8 cellular contexts compared by ENCODE assay signal in genomic region chr2:74471332-74472065, GRCh38. TPM values are rescaled to one million over a fixed set of nuclear protein-coding genes. Genes with fewer than 3 reads are reported as not detected.
DNase-seq lines count a peak whose midpoint lies in the region; ATAC-seq and TF ChIP-seq lines count a peak whose summit lies in the region.

No MANE protein-coding gene starts in this region.

- H3K27ac Mint-ChIP-seq in neural progenitor cell: peak overlapping the region; percentile 98

- H3K9me3 ChIP-seq in NT2/D1 (ENCODE audit: insufficient read depth, low read length) (no peaks in the 10 kb centered on the region), endocrine pancreas (ENCODE audit: control insufficient read depth, low read length) (no peaks in the 10 kb centered on the region), neural progenitor cell (ENCODE audit: low read depth) (no peaks in the 10 kb centered on the region)

- H3K79me2 ChIP-seq in neural progenitor cell (ENCODE audit: low read depth): peaks cover 4% of the 10 kb centered on the region

- TF ChIP-seq CTCF in C4-2B (conservative IDR thresholded peaks at IDR 0.05): no peak
- TF ChIP-seq CTCF in neural progenitor cell (IDR thresholded peaks at IDR 0.05): no peak

- peaks cover 33% of the 10 kb centered on the region for H3F3A ChIP-seq in neural progenitor cell (ENCODE audit: low read depth)

- H3K4me3 Mint-ChIP-seq in neural progenitor cell: peak overlapping the region; percentile 97

- H3K4me1 ChIP-seq in NT2/D1 (ENCODE audit: insufficient read depth, insufficient read length): no peaks in the 10 kb centered on the region
- H3K4me1 ChIP-seq in endocrine pancreas (ENCODE audit: control insufficient read depth, insufficient read depth, low read length): no peaks in the 10 kb centered on the region
- H3K4me1 ChIP-seq in neural progenitor cell: peaks cover 11% of the 10 kb centered on the region

- peak overlapping the region; percentile 97 for H3K4me2 ChIP-seq in neural progenitor cell

- no peaks in the 10 kb centered on the region for H3K9me3 Mint-ChIP-seq in neural progenitor cell

- H3K36me3 ChIP-seq in NT2/D1 (ENCODE audit: insufficient read depth, insufficient read length, low read length): peaks cover 23% of the 10 kb centered on the region
- H3K36me3 ChIP-seq in endocrine pancreas (ENCODE audit: control insufficient read depth, insufficient read depth, low read length): no peaks in the 10 kb centered on the region
- no peaks in the 10 kb centered on the region for H3K36me3 ChIP-seq in neural progenitor cell

- H3K4me3 ChIP-seq in NT2/D1 (ENCODE audit: insufficient read length, low read depth) (peak overlapping the region; percentile 92), endocrine pancreas (ENCODE audit: control insufficient read depth, insufficient read depth, low read length) (peak overlapping the region; percentile 86), neural progenitor cell (peak overlapping the region; percentile 63)

- H3K9ac ChIP-seq in NT2/D1 (ENCODE audit: insufficient read length, low read depth) (peak overlapping the region; percentile 99), endocrine pancreas (ENCODE audit: control insufficient read depth, insufficient read depth, low read length) (peak overlapping the region; percentile 71), neural progenitor cell (peak overlapping the region; percentile 19)

- peak overlapping the region; percentile 95 for H3K27ac ChIP-seq in C4-2B
- peak overlapping the region; percentile 75 for H3K27ac ChIP-seq in neural progenitor cell

- H3K27me3 Mint-ChIP-seq in neural progenitor cell (ENCODE audit: insufficient read depth, low read depth): peaks cover 9% of the 10 kb centered on the region

- no peak overlapping the region for H2AFZ ChIP-seq in neural progenitor cell (replicated peaks)

- H3K27me3 ChIP-seq in NT2/D1 (ENCODE audit: insufficient read depth, insufficient read length) (no peaks in the 10 kb centered on the region), endocrine pancreas (ENCODE audit: control insufficient read depth, insufficient read depth, low read length) (no peaks in the 10 kb centered on the region), neural progenitor cell (no peaks in the 10 kb centered on the region)

- DNase-seq in NT2/D1 (ENCODE audit: low read depth, low spot score) (no peak), neural progenitor cell (ENCODE audit: low spot score) (no peak), HuH-7 (ENCODE audit: low spot score) (no peak), SK-N-DZ (ENCODE audit: low spot score) (no peak), NCI-H2081 (lab: John Stamatoyannopoulos, UW) (no peak)

- ATAC-seq in HG03342 (IDR thresholded peaks at IDR 0.05; ENCODE audit: unreplicated experiment): no peak

- peaks cover 15% of the 10 kb centered on the region for H3K4me1 Mint-ChIP-seq in neural progenitor cell

- H4K20me1 ChIP-seq in neural progenitor cell (ENCODE audit: low read depth): no peaks in the 10 kb centered on the region

- H3K36me3 Mint-ChIP-seq in neural progenitor cell: peaks cover 12% of the 10 kb centered on the region

RNA-seq across cellular contexts. Expression of gene MRPL53, which starts 1.0 kb away (rescaled TPM):
- total RNA-seq in neural progenitor cell (ENCODE audit: low replicate concordance): 9.8 and 22.5 TPM in 2 replicates
- 25.0 and 59.5 TPM in 2 replicates for polyA plus RNA-seq in SK-N-DZ (2014; cell fraction: cytosol; rRNA removed)
- polyA plus RNA-seq in SK-N-DZ (2014; cell fraction: nucleus; rRNA removed): 32.2 and 56.4 TPM in 2 replicates

RNA-seq across cellular contexts. Expression of gene MOGS, which starts 6.3 kb away (rescaled TPM):
- 32.0 and 68.3 TPM in 2 replicates for total RNA-seq in neural progenitor cell (ENCODE audit: low replicate concordance)
- polyA plus RNA-seq in SK-N-DZ (2014; cell fraction: cytosol; rRNA removed): 59.2 and 67.6 TPM in 2 replicates
- polyA plus RNA-seq in SK-N-DZ (2014; cell fraction: nucleus; rRNA removed): 86.6 and 93.8 TPM in 2 replicates

RNA-seq across cellular contexts. Expression of gene CCDC142, which starts 11.3 kb away (rescaled TPM):
- total RNA-seq in neural progenitor cell (ENCODE audit: low replicate concordance): 12.0 and 22.3 TPM in 2 replicates
- polyA plus RNA-seq in SK-N-DZ (2014; cell fraction: cytosol; rRNA removed): 7.7 and 14.9 TPM in 2 replicates
- polyA plus RNA-seq in SK-N-DZ (2014; cell fraction: nucleus; rRNA removed): 27.1 and 33.6 TPM in 2 replicates

RNA-seq across cellular contexts. Expression of gene TTC31, which starts 11.4 kb away (rescaled TPM):
- 22.6 and 41.1 TPM in 2 replicates for total RNA-seq in neural progenitor cell (ENCODE audit: low replicate concordance)
- polyA plus RNA-seq in SK-N-DZ (2014; cell fraction: cytosol; rRNA removed): 39.8 and 54.7 TPM in 2 replicates
- 114 and 168 TPM in 2 replicates for polyA plus RNA-seq in SK-N-DZ (2014; cell fraction: nucleus; rRNA removed)

RNA-seq across cellular contexts. Expression of gene WBP1, which starts 13.3 kb away (rescaled TPM):
- 38.2 and 132 TPM in 2 replicates for total RNA-seq in neural progenitor cell (ENCODE audit: low replicate concordance)
- polyA plus RNA-seq in SK-N-DZ (2014; cell fraction: cytosol; rRNA removed): 84.4 and 108 TPM in 2 replicates
- polyA plus RNA-seq in SK-N-DZ (2014; cell fraction: nucleus; rRNA removed): 173 and 174 TPM in 2 replicates

Comparison
In these comparisons a context has a peak if more than half of its experiments do, and no peak if none do; other contexts are left out.
1. H3K9ac ChIP-seq: peak in every context shown above with its lines; median percentile 99 in NT2/D1; 71 in endocrine pancreas; 19 in neural progenitor cell.